20 cellular contexts compared by ENCODE assay signal in genomic region chr17:2410951-2411350, GRCh38. TPM values are rescaled to one million over a fixed set of nuclear protein-coding genes. Genes with fewer than 3 reads are reported as not detected.
DNase-seq lines count a peak whose midpoint lies in the region; ATAC-seq, FAIRE-seq and TF ChIP-seq lines count a peak whose summit lies in the region.
"Had no signal": no experiment of that assay in that cellular context is flagged by ENCODE, and none has a peak within 500 bp of the region (broad histone marks: within the 10 kb centered on the region; RNA-seq: fewer than 3 reads in every experiment).

No MANE protein-coding gene starts in this region.

- H3K4me2 ChIP-seq in H9 (ENCODE audit: insufficient read depth, insufficient read length, low read length), result no peak overlapping the region
- H3K4me2 ChIP-seq: A549 had no signal

- H2BK5ac ChIP-seq in H9 (ENCODE audit: insufficient read length, low read length), result no peak overlapping the region

- no peak overlapping the region for H4K8ac ChIP-seq in H9 (replicated peaks; ENCODE audit: insufficient read length, low read depth, low read length)

- no peak overlapping the region for H3T11ph ChIP-seq in H9 (ENCODE audit: low read length)

- H3K27ac Mint-ChIP-seq in H9, result peak overlapping the region in 2 of 3 experiments; percentile 7 to 49; a peak in 3 of 7 replicates

- H4K5ac ChIP-seq in H9 (ENCODE audit: insufficient read length, low read depth, low read length), result no peak overlapping the region

- no peak overlapping the region for H2BK12ac ChIP-seq in H9 (ENCODE audit: insufficient read length, low read depth, low read length)

- H3K14ac ChIP-seq in H9 (ENCODE audit: insufficient read depth, low read length), result no peak overlapping the region

- H3K4me1 ChIP-seq in H9 (ENCODE audit: insufficient read depth, low read length), result no peaks in the 10 kb centered on the region
- peaks cover 35% of the 10 kb centered on the region for H3K4me1 ChIP-seq in adipocyte (ENCODE audit: control insufficient read depth, insufficient read depth, low read length)
- H3K4me1 ChIP-seq in lower lobe of right lung, result peaks cover 15% of the 10 kb centered on the region

- intact Hi-C loops in lower lobe of right lung (cut with DNase I) (no loop called here), sciatic nerve (cut with DNase I) (loop anchor here (2.0 kb wide), 1 partner anchor 22 kb away; no protein-coding TSS in a partner anchor)

- no peaks in the 10 kb centered on the region for H3K27me3 ChIP-seq in H9 (ENCODE audit: insufficient read depth, low read length)
- no peaks in the 10 kb centered on the region for H3K27me3 ChIP-seq in adipocyte (replicated peaks; ENCODE audit: control insufficient read depth, insufficient read depth, low read length)
- no peaks in the 10 kb centered on the region for H3K27me3 ChIP-seq in lower lobe of right lung (ENCODE audit: low read depth)
- H3K27me3 ChIP-seq: MG63 had no signal

- H2BK120ac ChIP-seq in H9 (ENCODE audit: low read depth, low read length, poor library complexity, severe bottlenecking), result no peak overlapping the region

- H3K36me3 Mint-ChIP-seq in H9 (ENCODE audit: insufficient read depth in 1 of 3, low read depth in 3 of 3), result peaks cover 14 to 31% (median 28%) of the 10 kb centered on the region in 3 experiments

- H3K23me2 ChIP-seq in H9 (ENCODE audit: insufficient read length, low read depth, low read length, poor library complexity, severe bottlenecking), result no peaks in the 10 kb centered on the region

- H3K79me2 ChIP-seq in H9 (ENCODE audit: insufficient read depth, low read length), result no peaks in the 10 kb centered on the region

- H2BK20ac ChIP-seq in H9 (ENCODE audit: low read depth, low read length, poor library complexity, severe bottlenecking), result no peak overlapping the region

- no peaks in the 10 kb centered on the region for H3K9me3 Mint-ChIP-seq in H9

- H3K79me1 ChIP-seq in H9 (ENCODE audit: insufficient read depth, low read depth, low read length, poor library complexity, severe bottlenecking), result no peaks in the 10 kb centered on the region

- H3K9me3 ChIP-seq in H9 (ENCODE audit: control insufficient read depth, low read depth, low read length) (no peaks in the 10 kb centered on the region), adipocyte (ENCODE audit: control insufficient read depth, low read length) (no peaks in the 10 kb centered on the region), lower lobe of right lung (no peaks in the 10 kb centered on the region)
- H3K9me3 ChIP-seq: A549, MG63 had no signal

- no peak overlapping the region for H3K4me3 ChIP-seq in adipocyte (ENCODE audit: low read length)
- no peak overlapping the region for H3K4me3 ChIP-seq in lower lobe of right lung
- H3K4me3 ChIP-seq: A549, MG63 had no signal

- no peak overlapping the region for H2AK5ac ChIP-seq in H9 (ENCODE audit: insufficient read length, low read length)

- FAIRE-seq in frontal cortex (lab: Jason Lieb, UNC), result no peak
- FAIRE-seq: A549 had no signal

- peaks cover 3% of the 10 kb centered on the region in 2 experiments; a peak in 1 of 4 replicates for H3K4me1 Mint-ChIP-seq in H9

- no CpG with 5 or more reads among the region's 7 CpGs for WGBS in H9 (ENCODE audit: extremely low coverage, insufficient read length, low lambda C conversion rate)

- no peak for DNase-seq in H9
- no peak for DNase-seq in adipocyte (ENCODE audit: low read depth)
- peak; percentile 6 for DNase-seq in lower lobe of right lung
- DNase-seq in sciatic nerve (ENCODE audit: low spot score), result peak; percentile 43
- no peak for DNase-seq in activated CD4-positive, alpha-beta T cell treated with anti-CD3 and anti-CD28 coated beads for 48 hours
- DNase-seq in frontal cortex (ENCODE audit: low spot score in 2 of 2), result no peak
- DNase-seq in GM10266 (ENCODE audit: extremely low spot score), result no peak
- no peak for DNase-seq in NCI-H2107 (lab: John Stamatoyannopoulos, UW)
- DNase-seq: C1 segment of cervical spinal cord, COR-L47, DMS153, H7, IMR-90, Karpas-422, MG63, NCI-H1105 treated with DMSO at 0.1 percent for 48 hours, NCI-H187, NCI-H526 treated with DMSO at 0.1 percent for 48 hours, SIG-M5 had no signal

- H2BK15ac ChIP-seq in H9 (ENCODE audit: low read depth, low read length), result no peak overlapping the region

- H3K27me3 Mint-ChIP-seq in H9 (ENCODE audit: low read depth), result no peaks in the 10 kb centered on the region; the same call in 1 of the 2 replicates

- H4K20me1 ChIP-seq in H9 (ENCODE audit: control insufficient read depth, insufficient read depth, insufficient read length), result no peaks in the 10 kb centered on the region

- no peak overlapping the region for H3K4me3 Mint-ChIP-seq in H9

- no peak overlapping the region for H3K56ac ChIP-seq in H9 (ENCODE audit: insufficient read length, low read depth, low read length)

- ATAC-seq in lower lobe of right lung (no peak), sciatic nerve (no peak)
- ATAC-seq: A549 had no signal

- no peak overlapping the region for H4K91ac ChIP-seq in H9 (ENCODE audit: insufficient read length, low read depth, low read length)

- no peak overlapping the region for H3K23ac ChIP-seq in H9 (ENCODE audit: insufficient read length, low read depth, low read length)

- no peak overlapping the region for H3K18ac ChIP-seq in H9 (ENCODE audit: insufficient read length, low read depth, low read length)

- TF ChIP-seq CTCF in H9 (conservative IDR thresholded peaks at IDR 0.05) (no peak), lower lobe of right lung (IDR thresholded peaks at IDR 0.05) (no peak), GM10266 (IDR thresholded peaks at IDR 0.05; ENCODE audit: control insufficient read depth, insufficient read depth, low read depth, missing control alignments) (no peak)

- H3K36me3 ChIP-seq in adipocyte (ENCODE audit: control insufficient read depth, insufficient read depth, low read length, severe bottlenecking) (peaks cover 14% of the 10 kb centered on the region), lower lobe of right lung (peaks cover 19% of the 10 kb centered on the region)

- H3K27ac ChIP-seq in H9 (ENCODE audit: insufficient read length, low read depth, low read length), result no peak overlapping the region
- H3K27ac ChIP-seq in lower lobe of right lung, result no peak overlapping the region
- H3K27ac ChIP-seq: A549 had no signal

- no peak overlapping the region for H3K4ac ChIP-seq in H9 (ENCODE audit: low read depth, low read length)

- H2AFZ ChIP-seq in H9 (ENCODE audit: low read length), result no peak overlapping the region

- H3K9ac ChIP-seq in H9 (ENCODE audit: extremely low read depth, insufficient read length, low read length) (no peak overlapping the region), adipocyte (ENCODE audit: low read length) (peak overlapping the region; percentile 10)

RNA-seq across cellular contexts. Expression of gene MNT, which starts 10.1 kb away (rescaled TPM):
- 37.4 and 38.9 TPM in 2 replicates for total RNA-seq in H9 (2021)
- total RNA-seq in lower lobe of right lung, result 32.6 TPM
- total RNA-seq in sciatic nerve, result 37.7 TPM
- 7.7 TPM for total RNA-seq in frontal cortex

Comparison
In these comparisons a context has a peak if more than half of its experiments do, and no peak if none do; other contexts are left out.
1. DNase-seq: peak in lower lobe of right lung (single experiment) and sciatic nerve (single experiment); none in H9 (single experiment), adipocyte (single experiment), activated CD4-positive, alpha-beta T cell treated with anti-CD3 and anti-CD28 coated beads for 48 hours (single experiment), frontal cortex (0 of 2), GM10266 (single experiment) and NCI-H2107 (single experiment).